19 cellular contexts compared by ENCODE assay signal in the genomic region with DNA sequence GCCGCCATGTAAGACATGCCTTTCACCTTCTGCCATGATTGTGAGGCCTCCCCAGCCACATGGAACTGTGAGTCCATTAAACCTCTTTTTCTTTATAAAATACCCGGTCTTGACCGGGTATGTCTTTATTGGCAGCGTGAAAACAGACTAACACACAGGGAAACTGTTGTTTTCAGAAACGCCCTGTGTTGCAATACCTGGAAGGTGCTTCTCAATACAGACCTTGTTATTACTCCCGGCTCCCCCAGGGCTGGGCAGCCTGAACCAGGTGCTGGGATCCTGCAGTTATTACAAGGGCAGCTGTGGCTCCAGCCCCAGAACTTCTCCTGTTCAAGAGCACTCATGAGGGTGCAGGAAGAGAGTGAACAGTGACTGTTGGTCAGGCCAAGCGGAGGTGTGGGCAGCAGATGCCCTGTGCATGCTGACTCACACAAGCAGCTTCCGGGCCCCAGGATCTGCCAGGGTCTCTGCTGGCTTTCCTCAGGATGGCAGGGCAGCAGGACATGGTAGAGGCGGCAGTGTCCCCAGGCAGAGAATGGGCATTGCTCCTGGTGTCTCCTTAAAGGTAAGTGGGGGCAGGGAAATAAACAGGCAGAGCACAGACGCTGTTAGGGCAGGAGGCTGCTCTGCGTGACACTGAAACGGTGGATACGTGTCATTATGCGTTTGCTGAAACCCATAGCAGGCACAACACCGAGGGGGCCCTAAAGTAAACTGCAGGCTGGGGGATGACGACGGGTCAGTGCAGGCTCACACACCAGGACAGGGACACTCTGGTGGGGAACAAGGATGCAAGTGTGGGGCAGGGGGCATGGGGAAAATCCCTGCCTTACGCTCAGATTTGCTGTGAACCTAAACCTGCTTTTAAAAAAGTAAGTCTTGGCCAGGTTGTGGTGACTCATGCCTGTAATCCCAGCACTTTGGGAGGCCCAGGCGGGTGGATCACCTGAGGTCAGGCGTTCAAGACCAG.
DNase-seq lines count a peak whose midpoint lies in the region; ATAC-seq and TF ChIP-seq lines count a peak whose summit lies in the region.
"Had no signal": no experiment of that assay in that cellular context is flagged by ENCODE, and none has a peak within 500 bp of the region (broad histone marks: within the 10 kb centered on the region; RNA-seq: fewer than 3 reads in every experiment).

No MANE protein-coding gene starts in this region.

- H3K27me3 Mint-ChIP-seq in activated CD4-positive, alpha-beta memory T cell treated with anti-CD3 and anti-CD28 coated beads, Interleukin-2, amount 10 ng/mL, durations not matched to agents 7 days and 5 days, result no peaks in the 10 kb centered on the region
- H3K27me3 Mint-ChIP-seq: CD4-positive, CD25-positive, alpha-beta regulatory T cell had no signal

- DNase-seq in activated effector memory CD4-positive, alpha-beta T cell treated with anti-CD3 and anti-CD28 coated beads, Interleukin-2, amount 50 U/mL, for 16 hours, result peak; percentile 52
- DNase-seq in activated effector memory CD4-positive, alpha-beta T cell treated with Interleukin-2 at 50 U/mL for 16 hours, result no peak
- peak; percentile 10 for DNase-seq in WERI-Rb-1
- DNase-seq in left lobe of liver (ENCODE audit: low spot score), result peak; percentile 34
- peak; percentile 41 to 56 for DNase-seq in suprapubic skin (ENCODE audit: low spot score in 2 of 2)
- no peak for DNase-seq in NOMO-1 (lab: John Stamatoyannopoulos, UW; ENCODE audit: unreplicated experiment in 2 of 2)
- DNase-seq in H4 (ENCODE audit: low spot score), result no peak
- no peak for DNase-seq in activated CD4-positive, alpha-beta memory T cell treated with anti-CD3 and anti-CD28 coated beads, Interleukin-2, amount 10 ng/mL, durations not matched to agents 7 days and 5 days
- DNase-seq: CD4-positive, CD25-positive, alpha-beta regulatory T cell; DMS79 treated with DMSO at 0.1 percent for 48 hours; foreskin keratinocyte; H7; Kasumi-1; NCI-H1436 treated with DMSO at 0.1 percent for 48 hours; RPMI8226; transverse colon had no signal

- POLR2A ChIA-PET in activated CD4-positive, alpha-beta memory T cell treated with anti-CD3 and anti-CD28 coated beads, Interleukin-2, amount 10 ng/mL, durations not matched to agents 7 days and 5 days (lab: Charles Lee), result interaction anchor here (1.6 to 2.6 kb wide), 2 partner anchors 9 to 11 kb away, joined by 5 to 11 read pairs; no protein-coding TSS in a partner anchor

- WGBS in suprapubic skin, result 92% methylated on average over 19 of the region's 20 CpGs

- TF ChIP-seq CTCF in WERI-Rb-1 (IDR thresholded peaks at IDR 0.05; ENCODE audit: low read depth, low read length) (no peak), suprapubic skin (IDR thresholded peaks at IDR 0.05) (no peak)

- peaks cover 5% of the 10 kb centered on the region for H3K4me1 Mint-ChIP-seq in activated CD4-positive, alpha-beta memory T cell treated with anti-CD3 and anti-CD28 coated beads, Interleukin-2, amount 10 ng/mL, durations not matched to agents 7 days and 5 days

- H3K27me3 ChIP-seq in WERI-Rb-1 (ENCODE audit: insufficient read depth, low read depth, severe bottlenecking) (no peaks in the 10 kb centered on the region), suprapubic skin (no peaks in the 10 kb centered on the region)
- H3K27me3 ChIP-seq: foreskin keratinocyte, transverse colon had no signal

- TF ChIP-seq EP300 in suprapubic skin (IDR thresholded peaks at IDR 0.05), result no peak

- H3K4me3 Mint-ChIP-seq in activated CD4-positive, alpha-beta memory T cell treated with anti-CD3 and anti-CD28 coated beads, Interleukin-2, amount 10 ng/mL, durations not matched to agents 7 days and 5 days, result no peak overlapping the region
- H3K4me3 Mint-ChIP-seq: CD4-positive, CD25-positive, alpha-beta regulatory T cell had no signal

- CTCF ChIA-PET in activated CD4-positive, alpha-beta memory T cell treated with anti-CD3 and anti-CD28 coated beads, Interleukin-2, amount 10 ng/mL, durations not matched to agents 7 days and 5 days (lab: Charles Lee), result interaction anchor here (0.8 to 2.7 kb wide), 7 partner anchors 8 to 48 kb away, joined by 3 to 17 read pairs (median 7); no protein-coding TSS in a partner anchor

- H3K27ac ChIP-seq in WERI-Rb-1, result no peak overlapping the region
- no peak overlapping the region for H3K27ac ChIP-seq in suprapubic skin
- H3K27ac ChIP-seq: A549, foreskin keratinocyte, transverse colon had no signal

- H3K36me3 Mint-ChIP-seq in activated CD4-positive, alpha-beta memory T cell treated with anti-CD3 and anti-CD28 coated beads, Interleukin-2, amount 10 ng/mL, durations not matched to agents 7 days and 5 days (ENCODE audit: low read depth), result no peaks in the 10 kb centered on the region
- H3K36me3 Mint-ChIP-seq: CD4-positive, CD25-positive, alpha-beta regulatory T cell had no signal

- H3K9me3 Mint-ChIP-seq in activated CD4-positive, alpha-beta memory T cell treated with anti-CD3 and anti-CD28 coated beads, Interleukin-2, amount 10 ng/mL, durations not matched to agents 7 days and 5 days, result no peaks in the 10 kb centered on the region
- H3K9me3 Mint-ChIP-seq: activated T-helper 2 cell treated with anti-CD3 and anti-CD28 coated beads, Interferon-gamma antibody, Interleukin-2, Interleukin-4, amounts not matched to agents 10 μg/mL and 5 μg/mL and 100 μg/mL, durations not matched to agents 14 hours and 24 hours and 36 hours had no signal

- H3K36me3 ChIP-seq in WERI-Rb-1 (no peaks in the 10 kb centered on the region), suprapubic skin (no peaks in the 10 kb centered on the region)
- H3K36me3 ChIP-seq: transverse colon had no signal

- H3K4me1 ChIP-seq in suprapubic skin, result peaks cover 3% of the 10 kb centered on the region
- H3K4me1 ChIP-seq: A549, foreskin keratinocyte, transverse colon had no signal

- no peak overlapping the region for H3K4me3 ChIP-seq in WERI-Rb-1 (ENCODE audit: low read depth, low read length)
- no peak overlapping the region for H3K4me3 ChIP-seq in suprapubic skin
- H3K4me3 ChIP-seq: A549, transverse colon had no signal

- TF ChIP-seq POLR2A in suprapubic skin (IDR thresholded peaks at IDR 0.05), result no peak

- H3K9me3 ChIP-seq in WERI-Rb-1 (ENCODE audit: severe bottlenecking) (no peaks in the 10 kb centered on the region), suprapubic skin (no peaks in the 10 kb centered on the region)
- H3K9me3 ChIP-seq: A549, transverse colon had no signal

- H3K27ac Mint-ChIP-seq in activated CD4-positive, alpha-beta memory T cell treated with anti-CD3 and anti-CD28 coated beads, Interleukin-2, amount 10 ng/mL, durations not matched to agents 7 days and 5 days, result no peak overlapping the region
- H3K27ac Mint-ChIP-seq: activated T-helper 2 cell treated with anti-CD3 and anti-CD28 coated beads, Interferon-gamma antibody, Interleukin-2, Interleukin-4, amounts not matched to agents 10 μg/mL and 5 μg/mL and 100 μg/mL, durations not matched to agents 14 hours and 24 hours and 36 hours; CD4-positive, CD25-positive, alpha-beta regulatory T cell; progenitor cell of endocrine pancreas had no signal

- ATAC-seq in left lobe of liver, result no peak
- ATAC-seq: A549, foreskin keratinocyte had no signal

Comparison
In these comparisons a context has a peak if more than half of its experiments do, and no peak if none do; other contexts are left out.
1. DNase-seq: peak in activated effector memory CD4-positive, alpha-beta T cell treated with anti-CD3 and anti-CD28 coated beads, Interleukin-2, amount 50 U/mL, for 16 hours (single experiment), WERI-Rb-1 (single experiment), left lobe of liver (single experiment) and suprapubic skin (2 of 2); none in activated effector memory CD4-positive, alpha-beta T cell treated with Interleukin-2 at 50 U/mL for 16 hours (single experiment), NOMO-1 (0 of 2), H4 (single experiment) and activated CD4-positive, alpha-beta memory T cell treated with anti-CD3 and anti-CD28 coated beads, Interleukin-2, amount 10 ng/mL, durations not matched to agents 7 days and 5 days (single experiment).